In genomic region chr11:62472063-62472884, GRCh38 we compare ENCODE assay signal across 11 cellular contexts. TPM values are rescaled to one million over a fixed set of nuclear protein-coding genes. Genes with fewer than 3 reads are reported as not detected.
A peak's percentile ranks its signal among the peaks of the same experiment; 100 is the strongest.
DNase-seq lines count a peak whose midpoint lies in the region; TF ChIP-seq lines count a peak whose summit lies in the region.
"Had no signal": no experiment of that assay in that cellular context is flagged by ENCODE, and none has a peak within 500 bp of the region (broad histone marks: within the 10 kb centered on the region; RNA-seq: fewer than 3 reads in every experiment).

No MANE protein-coding gene starts in this region.

- DNase-seq in Caco-2 (peak; percentile 75 to 84), MG63 (peak; percentile 87), dedifferentiated amniotic fluid mesenchymal stem cell (ENCODE audit: extremely low spot score) (peak; percentile 26), nephron progenitor cell (no peak), AML-193 (lab: John Stamatoyannopoulos, UW) (no peak), NCI-H524 treated with DMSO at 0.1 percent for 48 hours (lab: John Stamatoyannopoulos, UW) (no peak)
- DNase-seq in CD4-positive, alpha-beta memory T cell: no peak
- no peak for DNase-seq in activated naive CD4-positive, alpha-beta T cell treated with Interleukin-2 at 50 U/mL for 16 hours

- CTCF ChIA-PET in Caco-2 (lab: Charles Lee): interaction anchor here (1.0 kb wide), 1 partner anchor 70 kb away, joined by 3 read pairs; no protein-coding TSS in a partner anchor
- CTCF ChIA-PET in CD4-positive, alpha-beta memory T cell (lab: Charles Lee; ENCODE audit: partially characterized antibody): no interaction called here

- H3K4me1 ChIP-seq in Caco-2: peaks cover 48% of the 10 kb centered on the region
- no peaks in the 10 kb centered on the region for H3K4me1 ChIP-seq in CD4-positive, alpha-beta memory T cell (ENCODE audit: insufficient read depth, low read length)

- H3K36me3 ChIP-seq in Caco-2 (ENCODE audit: control insufficient read depth, insufficient read depth, low read length) (no peaks in the 10 kb centered on the region), MG63 (no peaks in the 10 kb centered on the region)
- no peaks in the 10 kb centered on the region for H3K36me3 ChIP-seq in CD4-positive, alpha-beta memory T cell (ENCODE audit: insufficient read depth, low read length)

- H3K9me3 Mint-ChIP-seq in Caco-2 (ENCODE audit: unreplicated experiment): no peaks in the 10 kb centered on the region
- no peaks in the 10 kb centered on the region for H3K9me3 Mint-ChIP-seq in nephron progenitor cell
- H3K9me3 Mint-ChIP-seq in CD4-positive, alpha-beta memory T cell: peaks cover 0 to 2% (median 0%) of the 10 kb centered on the region in 8 donors
- H3K9me3 Mint-ChIP-seq: memory B cell had no signal

- H3K4me3 Mint-ChIP-seq in Caco-2 (ENCODE audit: unreplicated experiment) (peak overlapping the region; percentile 27), nephron progenitor cell (no peak overlapping the region)
- no peak overlapping the region for H3K4me3 Mint-ChIP-seq in CD4-positive, alpha-beta memory T cell
- H3K4me3 Mint-ChIP-seq: memory B cell had no signal

- H3K27me3 ChIP-seq in Caco-2 (replicated peaks; ENCODE audit: control insufficient read depth, insufficient read depth, low read length) (no peaks in the 10 kb centered on the region), MG63 (no peaks in the 10 kb centered on the region)
- no peaks in the 10 kb centered on the region for H3K27me3 ChIP-seq in CD4-positive, alpha-beta memory T cell (ENCODE audit: insufficient read depth, low read length)

- no peaks in the 10 kb centered on the region for H3K27me3 Mint-ChIP-seq in Caco-2 (ENCODE audit: insufficient read depth, unreplicated experiment)
- H3K27me3 Mint-ChIP-seq in nephron progenitor cell (ENCODE audit: low read depth, poor library complexity): no peaks in the 10 kb centered on the region
- no peaks in the 10 kb centered on the region for H3K27me3 Mint-ChIP-seq in CD4-positive, alpha-beta memory T cell
- H3K27me3 Mint-ChIP-seq: memory B cell had no signal

- peak overlapping the region; percentile 93 for H3K27ac Mint-ChIP-seq in Caco-2 (ENCODE audit: unreplicated experiment)
- H3K27ac Mint-ChIP-seq in nephron progenitor cell: peak overlapping the region; percentile 96
- H3K27ac Mint-ChIP-seq in CD4-positive, alpha-beta memory T cell: peak overlapping the region in 1 of 7 donors; percentile 55
- H3K27ac Mint-ChIP-seq: memory B cell had no signal

- no peaks in the 10 kb centered on the region for H3K36me3 Mint-ChIP-seq in Caco-2 (ENCODE audit: insufficient read depth, unreplicated experiment)
- no peaks in the 10 kb centered on the region for H3K36me3 Mint-ChIP-seq in nephron progenitor cell (ENCODE audit: low read depth)
- no peaks in the 10 kb centered on the region for H3K36me3 Mint-ChIP-seq in CD4-positive, alpha-beta memory T cell
- H3K36me3 Mint-ChIP-seq: memory B cell had no signal

- POLR2A ChIA-PET in Caco-2 (lab: Charles Lee): no interaction called here
- POLR2A ChIA-PET in CD4-positive, alpha-beta memory T cell (lab: Charles Lee; ENCODE audit: partially characterized antibody): no interaction called here

- intact Hi-C loops in Caco-2 (cut with micrococcal nuclease; ENCODE audit: unreplicated experiment): no loop called here
- intact Hi-C loops in CD4-positive, alpha-beta memory T cell (cut with micrococcal nuclease): no loop called here

- H3K4me1 Mint-ChIP-seq in Caco-2 (ENCODE audit: low read depth, unreplicated experiment): peaks cover 27% of the 10 kb centered on the region
- peaks cover 14% of the 10 kb centered on the region for H3K4me1 Mint-ChIP-seq in nephron progenitor cell
- H3K4me1 Mint-ChIP-seq in CD4-positive, alpha-beta memory T cell: peaks cover 0 to 2% (median 0%) of the 10 kb centered on the region in 4 donors
- H3K4me1 Mint-ChIP-seq: memory B cell had no signal

- no peak overlapping the region for H3K27ac ChIP-seq in CD4-positive, alpha-beta memory T cell (ENCODE audit: low read depth, low read length)

- BruUV-seq in Caco-2 (replicated peaks; lab: Mats Ljungman, UMichigan): no TSS peak

- no peak for TF ChIP-seq CTCF in Caco-2 (IDR thresholded peaks at IDR 0.05; ENCODE audit: insufficient read depth in 1 of 2, low read depth in 1 of 2, low read length in 1 of 2, severe bottlenecking in 1 of 2, unreplicated experiment in 1 of 2)
- TF ChIP-seq CTCF in nephron progenitor cell (IDR thresholded peaks at IDR 0.05): no peak

- no peaks in the 10 kb centered on the region for H3K9me3 ChIP-seq in Caco-2
- H3K9me3 ChIP-seq in MG63: no peaks in the 10 kb centered on the region
- H3K9me3 ChIP-seq in CD4-positive, alpha-beta memory T cell (ENCODE audit: control insufficient read depth in 1 of 2, low read length in 2 of 2): no peaks in the 10 kb centered on the region

- no peak overlapping the region for H3K4me3 ChIP-seq in Caco-2 (ENCODE audit: low read depth, low read length)
- no peak overlapping the region for H3K4me3 ChIP-seq in MG63
- no peak overlapping the region for H3K4me3 ChIP-seq in CD4-positive, alpha-beta memory T cell (ENCODE audit: low read length in 2 of 2)

RNA-seq across cellular contexts. Expression of gene SCGB1A1, which starts 53.4 kb away (rescaled TPM):
- not detected in 2 replicates for total RNA-seq in Caco-2 (2022)
- total RNA-seq in MG63 (2014; rRNA removed; shearing (Covaris generic); ENCODE audit: low replicate concordance): not detected in 2 replicates
- total RNA-seq in CD4-positive, alpha-beta memory T cell: not detected
- polyA plus RNA-seq in CD4-positive, alpha-beta memory T cell: not detected
- total RNA-seq: dermis microvascular lymphatic vessel endothelial cell, G401 had no signal

Comparison
In these comparisons a context has a peak if more than half of its experiments do, and no peak if none do; other contexts are left out.
1. DNase-seq: peak in Caco-2 (2 of 2), MG63 (single experiment) and dedifferentiated amniotic fluid mesenchymal stem cell (single experiment); none in nephron progenitor cell (single experiment), AML-193 (0 of 2), NCI-H524 treated with DMSO at 0.1 percent for 48 hours (single experiment), CD4-positive, alpha-beta memory T cell (0 of 5) and activated naive CD4-positive, alpha-beta T cell treated with Interleukin-2 at 50 U/mL for 16 hours (single experiment).